ENCODE assay signal across 8 cellular contexts in genomic region chr7:80942261-80943041, GRCh38. TPM values are rescaled to one million over a fixed set of nuclear protein-coding genes. Genes with fewer than 3 reads are reported as not detected.
DNase-seq lines count a peak whose midpoint lies in the region; ATAC-seq and TF ChIP-seq lines count a peak whose summit lies in the region.

No MANE protein-coding gene starts in this region.

- DNase-seq in AG09319 (ENCODE audit: extremely low read depth, low read depth) (peak; percentile 86), NCI-H2171 (lab: John Stamatoyannopoulos, UW) (peak; percentile 65), epithelial cell of proximal tubule (ENCODE audit: low read depth) (peak; percentile 100), Ammon's horn (ENCODE audit: low spot score) (no peak)
- no peak for DNase-seq in activated effector memory CD4-positive, alpha-beta T cell treated with Interleukin-2 at 50 U/mL for 16 hours
- no peak for DNase-seq in activated naive CD4-positive, alpha-beta T cell treated with Interleukin-2 at 50 U/mL for 16 hours

- H3K4me1 ChIP-seq in muscle layer of duodenum (ENCODE audit: control insufficient read depth in 1 of 2, insufficient read depth in 2 of 2, low read length in 2 of 2) = peaks cover 9 to 11% of the 10 kb centered on the region in 2 donors

- H3K36me3 ChIP-seq in muscle layer of duodenum (ENCODE audit: control insufficient read depth in 1 of 2, insufficient read depth in 2 of 2, low read length in 2 of 2) = peaks cover 0 to 5% of the 10 kb centered on the region in 2 donors

- H3K4me3 ChIP-seq in epithelial cell of proximal tubule (ENCODE audit: low read depth, low read length) (no peak overlapping the region), muscle layer of duodenum (ENCODE audit: low read depth in 1 of 2, low read length in 2 of 2) (no peak overlapping the region)

- no peak for TF ChIP-seq CTCF in AG09319 (IDR thresholded peaks at IDR 0.05; ENCODE audit: low read depth, low read length)
- TF ChIP-seq CTCF in epithelial cell of proximal tubule (conservative IDR thresholded peaks at IDR 0.05; ENCODE audit: low read depth, low read length) = no peak

- H3K27me3 ChIP-seq in muscle layer of duodenum (ENCODE audit: low read depth, low read length) = no peaks in the 10 kb centered on the region

- H3K9me3 ChIP-seq in muscle layer of duodenum (ENCODE audit: control insufficient read depth in 1 of 2, low read length in 2 of 2) = no peaks in the 10 kb centered on the region

- peak overlapping the region; percentile 76 for H3K27ac ChIP-seq in muscle layer of duodenum (ENCODE audit: low read length)

- ATAC-seq in HG02884 (IDR thresholded peaks at IDR 0.05; ENCODE audit: unreplicated experiment) = no peak

RNA-seq across cellular contexts. Expression of gene SEMA3C, which starts 23.6 kb away (rescaled TPM):
- total RNA-seq in epithelial cell of proximal tubule = 68.6 and 77.1 TPM in 2 replicates

Comparison
In these comparisons a context has a peak if more than half of its experiments do, and no peak if none do; other contexts are left out.
1. DNase-seq: peak in AG09319 (single experiment), NCI-H2171 (single experiment) and epithelial cell of proximal tubule (single experiment); none in activated effector memory CD4-positive, alpha-beta T cell treated with Interleukin-2 at 50 U/mL for 16 hours (single experiment), activated naive CD4-positive, alpha-beta T cell treated with Interleukin-2 at 50 U/mL for 16 hours (single experiment) and Ammon's horn (single experiment).